23 cellular contexts compared by ENCODE assay signal in the genomic region with DNA sequence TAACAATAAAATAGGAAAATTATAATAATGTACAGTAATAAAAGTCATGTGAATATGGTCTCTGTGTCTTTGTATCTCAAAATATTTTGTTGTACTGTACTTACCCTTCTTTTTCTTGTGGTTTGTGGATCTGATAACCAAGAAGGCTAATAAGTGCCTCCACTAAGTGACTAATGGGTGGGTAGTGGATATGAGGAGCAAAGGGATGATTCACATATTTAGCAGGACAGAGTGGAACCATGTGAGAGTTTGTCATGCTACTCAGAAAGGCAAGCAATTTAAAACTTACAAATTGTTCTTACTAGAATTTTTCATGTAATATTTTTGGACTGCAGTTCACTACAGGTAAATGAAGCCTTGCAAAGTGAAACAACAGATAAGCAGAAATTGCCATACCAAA.
DNase-seq lines count a peak whose midpoint lies in the region; ATAC-seq and TF ChIP-seq lines count a peak whose summit lies in the region.
"Had no signal": no experiment of that assay in that cellular context is flagged by ENCODE, and none has a peak within 500 bp of the region (broad histone marks: within the 10 kb centered on the region; RNA-seq: fewer than 3 reads in every experiment).

No MANE protein-coding gene starts in this region.

- no peak overlapping the region for H4K8ac ChIP-seq in H9 (replicated peaks; ENCODE audit: insufficient read length, low read depth, low read length)

- no peak overlapping the region for H3K27ac Mint-ChIP-seq in H9
- H3K27ac Mint-ChIP-seq: activated naive CD4-positive, alpha-beta T cell treated with anti-CD3 and anti-CD28 coated beads for 36 hours; effector memory CD8-positive, alpha-beta T cell; T-helper 2 cell treated with Interferon-gamma antibody and Interleukin-4, amounts not matched to agents 5 μg/mL and 100 μg/mL, for 36 hours had no signal

- no peaks in the 10 kb centered on the region for H3K79me1 ChIP-seq in H9 (ENCODE audit: insufficient read depth, low read depth, low read length, poor library complexity, severe bottlenecking)

- H3T11ph ChIP-seq in H9 (ENCODE audit: low read length): no peak overlapping the region

- H3K4me3 ChIP-seq in ACC112 (ENCODE audit: low read depth, low read length): no peak overlapping the region
- H3K4me3 ChIP-seq in HFF-Myc (replicated peaks; ENCODE audit: low read depth, low read length): no peak overlapping the region
- H3K4me3 ChIP-seq in brain microvascular endothelial cell (ENCODE audit: low read depth, low read length): no peak overlapping the region
- no peak overlapping the region for H3K4me3 ChIP-seq in A673 (ENCODE audit: low read depth, low read length, poor library complexity, severe bottlenecking)
- H3K4me3 ChIP-seq: breast epithelium, heart left ventricle, K562, mucosa of descending colon, pancreas, stomach had no signal

- H4K5ac ChIP-seq in H9 (ENCODE audit: insufficient read length, low read depth, low read length): no peak overlapping the region

- peak overlapping the region; percentile 32 for H2AFZ ChIP-seq in ACC112 (ENCODE audit: low read length, unreplicated experiment)
- H2AFZ ChIP-seq in H9 (ENCODE audit: low read length): no peak overlapping the region

- no peak overlapping the region for H3K4me3 Mint-ChIP-seq in H9
- H3K4me3 Mint-ChIP-seq: activated naive CD4-positive, alpha-beta T cell treated with anti-CD3 and anti-CD28 coated beads for 36 hours; effector memory CD8-positive, alpha-beta T cell; T-helper 2 cell treated with Interferon-gamma antibody and Interleukin-4, amounts not matched to agents 5 μg/mL and 100 μg/mL, for 36 hours had no signal

- intact Hi-C loops in A673 (cut with micrococcal nuclease; ENCODE audit: unreplicated experiment): no loop called here

- TF ChIP-seq CTCF in HFF-Myc (IDR thresholded peaks at IDR 0.05; ENCODE audit: low read depth, low read length, missing control alignments): no peak
- TF ChIP-seq CTCF in brain microvascular endothelial cell (IDR thresholded peaks at IDR 0.05; ENCODE audit: low read depth, low read length, missing control alignments): no peak
- no peak for TF ChIP-seq CTCF in H9 (conservative IDR thresholded peaks at IDR 0.05)
- TF ChIP-seq CTCF in A673 (conservative IDR thresholded peaks at IDR 0.05; ENCODE audit: low read depth, low read length): no peak

- POLR2A ChIA-PET in A673 (lab: Charles Lee; ENCODE audit: low non-redundant PET): no interaction called here

- peak overlapping the region; percentile 31; the same call in 1 of the 2 replicates for H3K27ac ChIP-seq in ACC112 (ENCODE audit: low read depth, low read length)
- H3K27ac ChIP-seq in brain microvascular endothelial cell: no peak overlapping the region
- no peak overlapping the region for H3K27ac ChIP-seq in H9 (ENCODE audit: insufficient read length, low read depth, low read length)
- no peak overlapping the region for H3K27ac ChIP-seq in A673 (ENCODE audit: low read depth, low read length, poor library complexity, severe bottlenecking)
- H3K27ac ChIP-seq: breast epithelium, heart left ventricle, pancreas, stomach had no signal

- no TSS peak for BruUV-seq in A673 (replicated peaks; lab: Mats Ljungman, UMichigan)

- no peaks in the 10 kb centered on the region for H4K20me1 ChIP-seq in H9 (ENCODE audit: control insufficient read depth, insufficient read depth, insufficient read length)

- H3K9me3 ChIP-seq in H9 (ENCODE audit: control insufficient read depth, low read depth, low read length) (no peaks in the 10 kb centered on the region), A673 (ENCODE audit: low read depth, low read length, poor library complexity, severe bottlenecking) (no peaks in the 10 kb centered on the region)
- H3K9me3 ChIP-seq: pancreas had no signal

- in situ Hi-C loops in brain microvascular endothelial cell (cut with HindIII; ENCODE audit: low pct_ligation_motif_present, low sequenced_read_pairs): no loop called here

- H2BK120ac ChIP-seq in H9 (ENCODE audit: low read depth, low read length, poor library complexity, severe bottlenecking): no peak overlapping the region

- H3K27me3 Mint-ChIP-seq in H9 (ENCODE audit: low read depth): no peaks in the 10 kb centered on the region
- H3K27me3 Mint-ChIP-seq: effector memory CD8-positive, alpha-beta T cell had no signal

- H3K4me2 ChIP-seq in H9 (ENCODE audit: insufficient read depth, insufficient read length, low read length): no peak overlapping the region

- no peak overlapping the region for H2BK12ac ChIP-seq in H9 (ENCODE audit: insufficient read length, low read depth, low read length)

- H3K36me3 Mint-ChIP-seq in H9 (ENCODE audit: insufficient read depth in 1 of 3, low read depth in 3 of 3): peaks cover 9 to 36% (median 12%) of the 10 kb centered on the region in 3 experiments

- no peak overlapping the region for H3K18ac ChIP-seq in H9 (ENCODE audit: insufficient read length, low read depth, low read length)

- ATAC-seq in GM18868 (IDR thresholded peaks at IDR 0.05; ENCODE audit: unreplicated experiment): no peak
- ATAC-seq: effector memory CD8-positive, alpha-beta T cell; heart left ventricle; K562; left cardiac atrium; mucosa of descending colon; pancreas had no signal

- peak; percentile 19 for DNase-seq in HFF-Myc (ENCODE audit: extremely low read depth, low read depth)
- peak; percentile 11 for DNase-seq in brain microvascular endothelial cell
- peak; percentile 39 for DNase-seq in glomerular visceral epithelial cell (ENCODE audit: extremely low spot score)
- no peak for DNase-seq in H9
- DNase-seq in A673 (ENCODE audit: low spot score): no peak
- no peak for DNase-seq in mesenteric fat pad (ENCODE audit: low spot score)
- DNase-seq: activated CD8-positive, alpha-beta memory T cell treated with anti-CD3 and anti-CD28 coated beads, Interleukin-2, amount 50 U/mL, for 4 hours; activated naive CD4-positive, alpha-beta T cell treated with anti-CD3 and anti-CD28 coated beads for 36 hours; effector memory CD8-positive, alpha-beta T cell; GOT3; heart left ventricle; left cardiac atrium; mucosa of descending colon; NCI-H1105; NCI-H2171 treated with DMSO at 0.1 percent for 48 hours; pancreas; SHP77; stomach had no signal

- CTCF ChIA-PET in A673 (lab: Charles Lee): no interaction called here

- H3K56ac ChIP-seq in H9 (ENCODE audit: insufficient read length, low read depth, low read length): no peak overlapping the region

- no peak overlapping the region for H3K14ac ChIP-seq in H9 (ENCODE audit: insufficient read depth, low read length)

- no peak overlapping the region for H3K23ac ChIP-seq in H9 (ENCODE audit: insufficient read length, low read depth, low read length)

- H3K79me2 ChIP-seq in ACC112 (ENCODE audit: control insufficient read depth, insufficient read depth, low read length, unreplicated experiment): no peaks in the 10 kb centered on the region
- H3K79me2 ChIP-seq in H9 (ENCODE audit: insufficient read depth, low read length): no peaks in the 10 kb centered on the region

- H3K4ac ChIP-seq in H9 (ENCODE audit: low read depth, low read length): no peak overlapping the region

- no peak overlapping the region for H2AK5ac ChIP-seq in H9 (ENCODE audit: insufficient read length, low read length)

- H2BK20ac ChIP-seq in H9 (ENCODE audit: low read depth, low read length, poor library complexity, severe bottlenecking): no peak overlapping the region

- H3K4me1 ChIP-seq in ACC112 (ENCODE audit: control insufficient read depth, insufficient read depth, low read length, unreplicated experiment): peaks cover 11% of the 10 kb centered on the region
- no peaks in the 10 kb centered on the region for H3K4me1 ChIP-seq in H9 (ENCODE audit: insufficient read depth, low read length)
- H3K4me1 ChIP-seq in A673 (ENCODE audit: insufficient read depth, low read length, poor library complexity, severe bottlenecking): no peaks in the 10 kb centered on the region
- H3K4me1 ChIP-seq: breast epithelium, heart left ventricle, pancreas, stomach had no signal

- no peaks in the 10 kb centered on the region for H3K4me1 Mint-ChIP-seq in H9

- no peak overlapping the region for H2BK15ac ChIP-seq in H9 (ENCODE audit: low read depth, low read length)

- H4K91ac ChIP-seq in H9 (ENCODE audit: insufficient read length, low read depth, low read length): no peak overlapping the region

- H3K36me3 ChIP-seq in ACC112 (ENCODE audit: insufficient read depth, low read length) (no peaks in the 10 kb centered on the region), brain microvascular endothelial cell (replicated peaks) (no peaks in the 10 kb centered on the region), A673 (ENCODE audit: insufficient read depth, low read length, poor library complexity, severe bottlenecking) (no peaks in the 10 kb centered on the region)
- H3K36me3 ChIP-seq: breast epithelium, heart left ventricle, pancreas, stomach had no signal

- no peaks in the 10 kb centered on the region for H3K23me2 ChIP-seq in H9 (ENCODE audit: insufficient read length, low read depth, low read length, poor library complexity, severe bottlenecking)

- H3K27me3 ChIP-seq in ACC112 (ENCODE audit: insufficient read depth, low read length) (no peaks in the 10 kb centered on the region), brain microvascular endothelial cell (replicated peaks) (no peaks in the 10 kb centered on the region), H9 (ENCODE audit: insufficient read depth, low read length) (no peaks in the 10 kb centered on the region), A673 (replicated peaks; ENCODE audit: insufficient read depth, low read depth, low read length, poor library complexity) (no peaks in the 10 kb centered on the region)
- H3K27me3 ChIP-seq: breast epithelium, heart left ventricle, pancreas, stomach had no signal

- no peak overlapping the region for H2BK5ac ChIP-seq in H9 (ENCODE audit: insufficient read length, low read length)

- H3K9ac ChIP-seq in H9 (ENCODE audit: extremely low read depth, insufficient read length, low read length): no peak overlapping the region

- peaks cover 35 to 42% of the 10 kb centered on the region in 2 experiments for H3K9me3 Mint-ChIP-seq in H9

Comparison
In these comparisons a context has a peak if more than half of its experiments do, and no peak if none do; other contexts are left out.
1. DNase-seq: peak in HFF-Myc (single experiment), brain microvascular endothelial cell (single experiment) and glomerular visceral epithelial cell (single experiment); none in H9 (single experiment), A673 (single experiment) and mesenteric fat pad (single experiment).